8 cellular contexts compared by ENCODE assay signal in the genomic region with DNA sequence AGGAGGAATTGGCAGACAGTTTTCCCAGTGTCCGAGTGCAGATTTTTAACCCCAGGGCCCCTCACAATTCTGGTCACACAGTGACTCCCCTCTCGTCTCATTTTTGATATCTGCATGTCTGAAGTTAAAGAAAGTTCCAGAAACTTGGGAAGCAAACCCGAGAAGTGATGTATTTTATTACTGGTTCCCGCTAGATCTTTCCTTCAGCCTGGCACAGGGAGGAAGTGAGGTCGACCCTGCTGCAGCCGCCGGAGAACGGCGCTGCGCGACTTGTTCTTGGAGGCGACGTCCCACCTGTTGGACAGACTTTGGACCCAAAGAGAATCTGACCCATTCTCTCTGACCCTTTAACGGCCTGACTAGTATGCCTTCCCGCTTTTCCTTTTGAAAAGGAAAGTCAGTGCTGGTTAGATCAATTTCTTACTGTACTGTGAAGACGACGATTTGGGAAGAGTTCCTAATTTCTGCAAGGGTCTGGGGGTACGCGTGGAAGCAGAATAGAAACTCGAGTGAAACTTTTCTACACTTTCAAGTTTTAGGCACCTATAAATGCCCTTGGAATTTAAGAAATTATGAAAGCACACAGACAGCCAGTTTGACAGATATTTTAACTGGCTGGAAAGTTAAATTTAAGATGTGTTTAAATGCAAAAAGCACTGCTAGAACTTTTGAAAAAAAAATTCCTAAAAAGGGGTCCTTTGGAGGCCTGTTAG.
A peak's percentile ranks its signal among the peaks of the same experiment; 100 is the strongest.
DNase-seq lines count a peak whose midpoint lies in the region; ATAC-seq and TF ChIP-seq lines count a peak whose summit lies in the region.

No MANE protein-coding gene starts in this region.

- peak; percentile 13 for ATAC-seq in GM21529 (IDR thresholded peaks at IDR 0.05; ENCODE audit: unreplicated experiment)
- no peak for ATAC-seq in HG03095 (IDR thresholded peaks at IDR 0.05; ENCODE audit: unreplicated experiment)
- ATAC-seq in HG03196 (IDR thresholded peaks at IDR 0.05; ENCODE audit: unreplicated experiment) = no peak

- peak; percentile 63 for DNase-seq in NOMO-1 treated with DMSO at 0.1 percent for 48 hours (lab: John Stamatoyannopoulos, UW; ENCODE audit: unreplicated experiment)
- DNase-seq in astrocyte of the spinal cord (ENCODE audit: low read depth, low spot score) = no peak
- DNase-seq in skeletal muscle cell (ENCODE audit: low read depth) = no peak

- no peak overlapping the region for H3K9ac ChIP-seq in iPS-15b (ENCODE audit: low read depth, low read length)

- peaks cover 24% of the 10 kb centered on the region for H3K27me3 ChIP-seq in iPS-15b (ENCODE audit: control insufficient read depth, insufficient read depth, low read length)

- H3K27ac ChIP-seq in C4-2B = peak overlapping the region; percentile 90

- H3K36me3 ChIP-seq in iPS-15b (ENCODE audit: control insufficient read depth, insufficient read depth, low read length) = no peaks in the 10 kb centered on the region

- peaks cover 2% of the 10 kb centered on the region for H3K4me1 ChIP-seq in iPS-15b (ENCODE audit: control insufficient read depth, insufficient read depth, low read length)

- no peak; the same call in 1 of the 2 replicates for TF ChIP-seq CTCF in C4-2B (conservative IDR thresholded peaks at IDR 0.05)
- TF ChIP-seq CTCF in astrocyte of the spinal cord (IDR thresholded peaks at IDR 0.05; ENCODE audit: low read depth, low read length) = no peak

- H3K4me3 ChIP-seq in astrocyte of the spinal cord (ENCODE audit: low read depth, low read length) (peak overlapping the region; percentile 69), iPS-15b (ENCODE audit: low read depth, low read length) (peak overlapping the region; percentile 82), skeletal muscle cell (ENCODE audit: low read depth, low read length) (peak overlapping the region; percentile 71)

- no peaks in the 10 kb centered on the region for H3K9me3 ChIP-seq in iPS-15b (ENCODE audit: control insufficient read depth, insufficient read depth, low read length)

- in situ Hi-C loops in astrocyte of the spinal cord (cut with HindIII; ENCODE audit: low sequenced_read_pairs) = no loop called here
